1 cellular context compared by ENCODE assay signal in the genomic region with DNA sequence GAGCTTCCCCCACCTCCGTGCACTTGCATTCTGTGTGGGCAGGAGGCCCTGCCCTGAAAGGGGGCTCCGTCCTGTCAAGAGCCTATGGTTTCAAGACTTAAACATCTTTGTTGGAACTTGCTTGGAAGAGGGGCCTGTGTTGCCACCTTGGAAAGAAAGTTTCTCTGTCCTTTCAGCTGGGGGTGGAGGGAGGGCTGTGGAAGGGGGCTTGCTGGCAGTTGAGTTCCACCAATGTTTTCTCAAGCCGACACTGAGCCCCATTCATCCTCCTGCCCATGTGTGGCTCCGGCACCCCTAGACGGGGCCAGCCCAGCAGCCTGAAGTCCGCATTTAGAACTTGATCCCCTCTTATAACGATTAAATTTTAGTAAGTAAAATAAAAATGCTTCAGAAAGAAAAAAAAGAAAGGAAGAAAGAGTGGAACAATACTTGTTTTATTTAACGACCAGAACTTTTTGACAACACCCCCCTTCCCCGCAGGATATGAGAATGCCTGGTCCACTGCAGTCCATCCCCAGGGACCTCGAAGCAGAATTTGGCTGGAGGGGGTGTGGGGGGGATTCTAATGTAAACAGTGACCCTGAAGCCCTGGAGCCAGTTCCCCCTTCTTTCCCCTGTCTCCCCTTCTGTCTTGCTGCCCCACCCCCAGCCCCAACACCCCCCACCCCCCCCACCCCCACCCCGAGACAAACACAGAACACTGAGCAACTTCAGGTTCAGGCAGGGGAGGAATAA.
TF ChIP-seq lines count a peak whose summit lies in the region.

No MANE protein-coding gene starts in this region.

TF ChIP-seq in WTC11, 78 proteins besides CTCF, POLR2A, EP300 and RAD21 (continued from another document):
- TF ChIP-seq, protein P1, sequence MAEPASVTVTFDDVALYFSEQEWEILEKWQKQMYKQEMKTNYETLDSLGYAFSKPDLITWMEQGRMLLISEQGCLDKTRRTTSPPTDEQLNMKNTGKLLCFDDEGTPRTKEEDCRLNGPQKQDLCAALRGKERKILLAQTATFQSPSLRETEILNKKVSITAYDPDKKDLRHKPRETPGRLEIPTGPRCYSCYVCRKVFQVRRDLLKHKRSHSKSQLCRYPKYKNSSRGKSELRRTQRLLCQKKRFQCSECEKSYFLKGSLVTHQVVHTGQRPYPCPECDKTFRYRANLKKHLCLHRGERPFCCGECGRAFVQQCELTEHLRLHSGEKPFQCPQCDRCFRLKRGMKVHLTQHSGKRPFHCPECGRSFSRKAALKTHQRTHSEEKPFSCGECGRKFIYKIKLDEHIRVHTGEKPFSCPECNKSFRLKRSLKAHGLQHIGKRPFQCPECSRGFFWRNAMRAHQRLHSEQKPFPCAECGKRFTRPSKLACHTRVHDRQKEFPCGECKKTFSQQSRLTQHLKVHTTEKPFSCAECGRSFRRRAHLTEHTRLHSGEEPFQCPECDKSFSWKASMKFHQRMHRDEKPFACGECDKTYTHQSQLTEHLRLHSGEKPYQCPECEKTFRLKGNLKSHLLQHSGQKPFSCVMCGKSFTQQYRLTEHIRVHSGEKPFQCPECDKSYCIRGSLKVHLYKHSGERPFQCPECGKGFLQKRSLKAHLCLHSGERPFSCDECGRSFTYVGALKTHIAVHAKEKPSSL (CRISPR knock-in tag; conservative IDR thresholded peaks at IDR 0.05), result no peak
- TF ChIP-seq MXD4 (CRISPR knock-in tag; IDR thresholded peaks at IDR 0.05; ENCODE audit: borderline replicate concordance) (no peak), ZNF232 (CRISPR knock-in tag; IDR thresholded peaks at IDR 0.05) (no peak), ATF1 (CRISPR knock-in tag; IDR thresholded peaks at IDR 0.05) (no peak), AR (CRISPR knock-in tag; IDR thresholded peaks at IDR 0.05) (no peak), TCF7 (CRISPR knock-in tag; IDR thresholded peaks at IDR 0.05; ENCODE audit: low read depth) (no peak), HMGXB4 (CRISPR knock-in tag; IDR thresholded peaks at IDR 0.05) (no peak), OVOL2 (CRISPR knock-in tag; IDR thresholded peaks at IDR 0.05; ENCODE audit: borderline replicate concordance) (no peak), ERG (CRISPR knock-in tag; IDR thresholded peaks at IDR 0.05) (no peak), ZNF512 (CRISPR knock-in tag; IDR thresholded peaks at IDR 0.05; ENCODE audit: borderline replicate concordance) (no peak), USF2 (CRISPR knock-in tag; IDR thresholded peaks at IDR 0.05) (no peak)
- TF ChIP-seq, protein P2, sequence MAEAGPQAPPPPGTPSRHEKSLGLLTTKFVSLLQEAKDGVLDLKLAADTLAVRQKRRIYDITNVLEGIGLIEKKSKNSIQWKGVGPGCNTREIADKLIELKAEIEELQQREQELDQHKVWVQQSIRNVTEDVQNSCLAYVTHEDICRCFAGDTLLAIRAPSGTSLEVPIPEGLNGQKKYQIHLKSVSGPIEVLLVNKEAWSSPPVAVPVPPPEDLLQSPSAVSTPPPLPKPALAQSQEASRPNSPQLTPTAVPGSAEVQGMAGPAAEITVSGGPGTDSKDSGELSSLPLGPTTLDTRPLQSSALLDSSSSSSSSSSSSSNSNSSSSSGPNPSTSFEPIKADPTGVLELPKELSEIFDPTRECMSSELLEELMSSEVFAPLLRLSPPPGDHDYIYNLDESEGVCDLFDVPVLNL (CRISPR knock-in tag; IDR thresholded peaks at IDR 0.05; ENCODE audit: borderline replicate concordance, low read depth), result no peak
- TF ChIP-seq, protein P3, sequence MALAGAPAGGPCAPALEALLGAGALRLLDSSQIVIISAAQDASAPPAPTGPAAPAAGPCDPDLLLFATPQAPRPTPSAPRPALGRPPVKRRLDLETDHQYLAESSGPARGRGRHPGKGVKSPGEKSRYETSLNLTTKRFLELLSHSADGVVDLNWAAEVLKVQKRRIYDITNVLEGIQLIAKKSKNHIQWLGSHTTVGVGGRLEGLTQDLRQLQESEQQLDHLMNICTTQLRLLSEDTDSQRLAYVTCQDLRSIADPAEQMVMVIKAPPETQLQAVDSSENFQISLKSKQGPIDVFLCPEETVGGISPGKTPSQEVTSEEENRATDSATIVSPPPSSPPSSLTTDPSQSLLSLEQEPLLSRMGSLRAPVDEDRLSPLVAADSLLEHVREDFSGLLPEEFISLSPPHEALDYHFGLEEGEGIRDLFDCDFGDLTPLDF (CRISPR knock-in tag; IDR thresholded peaks at IDR 0.05), result no peak
